In genomic region chr20:3165473-3166337, GRCh38 we compare ENCODE assay signal across 1 cellular context.
TF ChIP-seq lines count a peak whose summit lies in the region.

No MANE protein-coding gene starts in this region.

TF ChIP-seq in HepG2, 621 proteins besides CTCF, POLR2A, EP300 and RAD21:
- TF ChIP-seq HNF4G (IDR thresholded peaks at IDR 0.05; ENCODE audit: borderline replicate concordance, low read depth, low read length) (no peak), HNF4G (CRISPR knock-in tag; IDR thresholded peaks at IDR 0.05; ENCODE audit: borderline replicate concordance, low read depth) (no peak), ZNF564 (CRISPR knock-in tag; IDR thresholded peaks at IDR 0.05) (no peak), RBFOX2 (IDR thresholded peaks at IDR 0.05; ENCODE audit: low read depth, low read length) (peak; percentile 50), ZC3H13 (CRISPR knock-in tag; IDR thresholded peaks at IDR 0.05) (no peak), SETDB1 (CRISPR knock-in tag; IDR thresholded peaks at IDR 0.05; ENCODE audit: borderline replicate concordance) (no peak), HNRNPL (IDR thresholded peaks at IDR 0.05; ENCODE audit: low read depth, low read length) (peak; percentile 72), ZBTB38 (CRISPR knock-in tag; IDR thresholded peaks at IDR 0.05) (peak; percentile 21; the same call in 1 of the 2 replicates), NFIB (CRISPR knock-in tag; IDR thresholded peaks at IDR 0.05; ENCODE audit: borderline replicate concordance) (no peak), GRHL1 (CRISPR knock-in tag; conservative IDR thresholded peaks at IDR 0.05) (no peak), FOXA1 (IDR thresholded peaks at IDR 0.05) (no peak), FOXA1 (CRISPR knock-in tag; IDR thresholded peaks at IDR 0.05) (no peak), AGO2 (optimal IDR thresholded peaks at IDR 0.05; ENCODE audit: low read depth, low read length) (peak; percentile 73), XBP1 (CRISPR knock-in tag; IDR thresholded peaks at IDR 0.05) (no peak), NFKB2 (CRISPR knock-in tag; IDR thresholded peaks at IDR 0.05; ENCODE audit: borderline replicate concordance) (no peak), HNRNPUL1 (IDR thresholded peaks at IDR 0.05; ENCODE audit: low read depth, low read length) (no peak), DNMT1 (CRISPR knock-in tag; IDR thresholded peaks at IDR 0.05) (0 out of 2 replicates have a peak, but pooled peaks have one; percentile 41), AKAP8 (CRISPR knock-in tag; IDR thresholded peaks at IDR 0.05) (0 out of 2 replicates have a peak, but pooled peaks have one; percentile 23), HNF1A (IDR thresholded peaks at IDR 0.05; ENCODE audit: low read depth) (no peak), HNF1A (CRISPR knock-in tag; IDR thresholded peaks at IDR 0.05; ENCODE audit: borderline replicate concordance) (no peak), FOXM1 (CRISPR knock-in tag; IDR thresholded peaks at IDR 0.05) (no peak), ZNF781 (CRISPR knock-in tag; IDR thresholded peaks at IDR 0.05; ENCODE audit: borderline replicate concordance, not compliant biosample characterization) (no peak)
